22 cellular contexts compared by ENCODE assay signal in genomic region chr9:134335490-134336173, GRCh38. TPM values are rescaled to one million over a fixed set of nuclear protein-coding genes. Genes with fewer than 3 reads are reported as not detected.
A peak's percentile ranks its signal among the peaks of the same experiment; 100 is the strongest.
DNase-seq lines count a peak whose midpoint lies in the region; ATAC-seq and TF ChIP-seq lines count a peak whose summit lies in the region.
"Had no signal": no experiment of that assay in that cellular context is flagged by ENCODE, and none has a peak within 500 bp of the region (broad histone marks: within the 10 kb centered on the region; RNA-seq: fewer than 3 reads in every experiment).

No MANE protein-coding gene starts in this region.

- peak overlapping the region; percentile 37; the same call in 1 of the 2 replicates for H3K27ac ChIP-seq in BLaER1
- peak overlapping the region in 3 of 5 donors; percentile 21 to 83 (median 71) for H3K27ac ChIP-seq in adrenal gland
- no peak overlapping the region for H3K27ac ChIP-seq in trophoblast cell (ENCODE audit: low read depth, low read length)
- H3K27ac ChIP-seq: A549, cardiac muscle cell had no signal

- H3K18ac ChIP-seq in trophoblast cell (ENCODE audit: low read length): no peak overlapping the region

- DNase-seq in adrenal gland (peak in 3 of 7 donors; percentile 59 to 63 (median 62)), left colon (peak; percentile 81), trophoblast cell (no peak)
- no peak for DNase-seq in activated T-cell treated with anti-CD3 and anti-CD28 coated beads, Interleukin-2, amount 50 U/mL, for 1 hour
- DNase-seq in activated CD8-positive, alpha-beta memory T cell treated with anti-CD3 and anti-CD28 coated beads, Interleukin-2, amount 50 U/mL, for 48 hours: no peak
- DNase-seq: activated naive CD4-positive, alpha-beta T cell treated with anti-CD3 and anti-CD28 coated beads, Interleukin-2, amount 10 ng/mL, durations not matched to agents 7 days and 5 days; activated T-cell treated with anti-CD3 and anti-CD28 coated beads, Interleukin-2, amount 50 U/mL, for 72 hours; anterior cingulate cortex; Caco-2; DMS79 treated with DMSO at 0.1 percent for 48 hours; dorsolateral prefrontal cortex; kidney glomerular epithelial cell; NCI-H1092; NCI-H187 treated with DMSO at 0.1 percent for 48 hours; stimulated activated CD4-positive, alpha-beta T cell treated with anti-CD3 and anti-CD28 coated beads, Interleukin-15, amount 100 ng/mL, for 24 hours had no signal

- H3K4me2 ChIP-seq in BLaER1 (peak overlapping the region; percentile 37; the same call in 1 of the 2 replicates), trophoblast cell (ENCODE audit: low read length) (no peak overlapping the region)
- H3K4me2 ChIP-seq: A549 had no signal

- no peak overlapping the region for H3K4me3 ChIP-seq in BLaER1
- no peak overlapping the region for H3K4me3 ChIP-seq in adrenal gland
- no peak overlapping the region for H3K4me3 ChIP-seq in trophoblast cell (ENCODE audit: low read depth, low read length)
- H3K4me3 ChIP-seq: A549, cardiac muscle cell, dorsolateral prefrontal cortex had no signal

- H3K9me3 ChIP-seq in BLaER1 (no peaks in the 10 kb centered on the region), adrenal gland (replicated peaks in 1 of 3) (no peaks in the 10 kb centered on the region), trophoblast cell (ENCODE audit: insufficient read depth, low read depth, low read length) (no peaks in the 10 kb centered on the region)
- H3K9me3 ChIP-seq: A549, Caco-2 had no signal

- H4K8ac ChIP-seq in trophoblast cell (ENCODE audit: low read depth, low read length): no peak overlapping the region

- intact Hi-C loops in adrenal gland (cut with DNase I) (no loop called here), left colon (cut with DNase I, micrococcal nuclease) (no loop called here)

- no peak overlapping the region for H2BK5ac ChIP-seq in trophoblast cell (ENCODE audit: low read depth, low read length, poor library complexity)

- H3K79me1 ChIP-seq in trophoblast cell (ENCODE audit: low read length): no peaks in the 10 kb centered on the region

- no peak overlapping the region for H2BK120ac ChIP-seq in trophoblast cell (ENCODE audit: insufficient read depth, low read length, poor library complexity)

- H3K9ac ChIP-seq in BLaER1: no peak overlapping the region
- H3K9ac ChIP-seq in trophoblast cell (ENCODE audit: low read length): no peak overlapping the region

- no peak overlapping the region for H2AFZ ChIP-seq in trophoblast cell (ENCODE audit: insufficient read depth, low read length, poor library complexity)

- no peak overlapping the region for H2BK12ac ChIP-seq in trophoblast cell (ENCODE audit: low read length)

- peak overlapping the region; percentile 12 for H3K4ac ChIP-seq in trophoblast cell (ENCODE audit: low read depth, low read length)

- ATAC-seq in left colon: peak; percentile 64
- no peak for ATAC-seq in GM19395 (IDR thresholded peaks at IDR 0.05; ENCODE audit: unreplicated experiment)
- ATAC-seq in HG02763 (IDR thresholded peaks at IDR 0.05; ENCODE audit: unreplicated experiment): no peak
- ATAC-seq: A549; natural killer cell treated with Interleukin-12 subunit alpha and Interleukin-12 subunit beta and Interleukin-15 and Interleukin-18, amount 100 ng/mL, for 72 hours; sciatic nerve had no signal

- H3K36me3 ChIP-seq in BLaER1 (peaks cover 25% of the 10 kb centered on the region; the same call in 1 of the 2 replicates), adrenal gland (replicated peaks in 1 of 2) (no peaks in the 10 kb centered on the region), trophoblast cell (ENCODE audit: control insufficient read depth in 1 of 2, insufficient read depth in 2 of 2, low read length in 2 of 2) (no peaks in the 10 kb centered on the region)
- H3K36me3 ChIP-seq: cardiac muscle cell had no signal

- H3K27me3 ChIP-seq in BLaER1 (no peaks in the 10 kb centered on the region), adrenal gland (no peaks in the 10 kb centered on the region), trophoblast cell (ENCODE audit: insufficient read depth, low read length) (no peaks in the 10 kb centered on the region)
- H3K27me3 ChIP-seq: cardiac muscle cell, dorsolateral prefrontal cortex had no signal

- no peak overlapping the region for H3K14ac ChIP-seq in trophoblast cell (ENCODE audit: low read length)

- TF ChIP-seq POLR2A in adrenal gland (IDR thresholded peaks at IDR 0.05): no peak

- H3K4me1 ChIP-seq in BLaER1: peaks cover 97% of the 10 kb centered on the region
- peaks cover 90 to 98% of the 10 kb centered on the region in 2 donors for H3K4me1 ChIP-seq in adrenal gland (replicated peaks in 1 of 2)
- peaks cover 8 to 11% of the 10 kb centered on the region in 2 experiments for H3K4me1 ChIP-seq in trophoblast cell (ENCODE audit: control insufficient read depth in 1 of 2, insufficient read depth in 2 of 2, low read length in 2 of 2)

- no peak for TF ChIP-seq CTCF in adrenal gland (IDR thresholded peaks at IDR 0.05)

- H4K12ac ChIP-seq in trophoblast cell (ENCODE audit: low read depth, low read length): no peak overlapping the region

- H3K79me2 ChIP-seq in trophoblast cell (ENCODE audit: control insufficient read depth, insufficient read depth, low read length, poor library complexity): peaks cover 37% of the 10 kb centered on the region

- H4K20me1 ChIP-seq in BLaER1: peaks cover 100% of the 10 kb centered on the region

- 52 to 61% (median 60%) methylated on average over 3 to 18 of the region's 18 CpGs; no CpG with 5 or more reads in 1 of the 4 donors for WGBS in adrenal gland, 4 donors
- no CpG with 5 or more reads among the region's 18 CpGs for WGBS in trophoblast cell (ENCODE audit: extremely low coverage, insufficient coverage, insufficient read length)

- H2AK5ac ChIP-seq in trophoblast cell (ENCODE audit: low read length): no peak overlapping the region

- no peak overlapping the region for H4K91ac ChIP-seq in trophoblast cell (ENCODE audit: low read depth, low read length)

- no peak overlapping the region for H3K23ac ChIP-seq in trophoblast cell (ENCODE audit: low read length)

RNA-seq across cellular contexts. Expression of gene RXRA, which starts 9.4 kb away (rescaled TPM):
- total RNA-seq in adrenal gland (100 to 1,000 TPM in 4 of 8 donors, 10 to 100 TPM in 4; 64.2 to 114 (median 94.7) TPM), left colon (10 to 100 TPM; 68.3 to 88.9 TPM)
- polyA plus RNA-seq in adrenal gland: 10 to 100 TPM; 16.1 to 72.9 (median 31.6) TPM
- 31.7 and 33.2 TPM in 2 replicates for polyA plus RNA-seq in trophoblast cell (2013)

Comparison
In these comparisons a context has a peak if more than half of its experiments do, and no peak if none do; other contexts are left out.
1. DNase-seq: peak in left colon (2 of 2); none in trophoblast cell (0 of 2), activated T-cell treated with anti-CD3 and anti-CD28 coated beads, Interleukin-2, amount 50 U/mL, for 1 hour (single experiment) and activated CD8-positive, alpha-beta memory T cell treated with anti-CD3 and anti-CD28 coated beads, Interleukin-2, amount 50 U/mL, for 48 hours (single experiment).